In the genomic region with DNA sequence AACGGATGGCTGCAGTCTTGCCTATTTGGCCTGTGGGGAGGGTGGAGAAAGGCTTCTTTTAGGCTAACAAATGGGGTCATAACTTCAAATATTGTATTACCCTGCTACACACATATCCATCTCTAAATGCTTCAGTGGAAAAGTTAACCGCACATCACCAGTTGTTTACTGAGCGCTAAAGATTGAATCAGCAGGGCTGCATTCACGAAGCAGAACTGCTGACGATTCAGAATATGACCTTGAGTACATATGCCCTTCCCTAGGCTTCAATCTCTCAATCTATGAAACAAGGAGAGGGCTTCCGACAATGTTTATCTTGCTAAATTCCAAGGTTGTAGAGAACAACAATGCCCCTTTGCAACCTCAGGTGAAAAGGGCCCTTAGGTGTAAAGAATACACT, we compare ENCODE assay signal across 1 cellular context.
TF ChIP-seq lines count a peak whose summit lies in the region.

No MANE protein-coding gene starts in this region.

TF ChIP-seq in GM23338, 12 proteins besides CTCF, POLR2A, EP300 and RAD21 (continued from another document):
- TF ChIP-seq REST (IDR thresholded peaks at IDR 0.05; ENCODE audit: unreplicated experiment) = no peak
- no peak for TF ChIP-seq EZH2phosphoT487 (IDR thresholded peaks at IDR 0.05; ENCODE audit: unreplicated experiment)
- no peak for TF ChIP-seq ZNF114 (CRISPR knock-in tag; IDR thresholded peaks at IDR 0.05)
- TF ChIP-seq CREB1 (CRISPR knock-in tag; IDR thresholded peaks at IDR 0.05; ENCODE audit: low read depth) = no peak
